Comparison of ENCODE assay signal across 9 cellular contexts in the genomic region with DNA sequence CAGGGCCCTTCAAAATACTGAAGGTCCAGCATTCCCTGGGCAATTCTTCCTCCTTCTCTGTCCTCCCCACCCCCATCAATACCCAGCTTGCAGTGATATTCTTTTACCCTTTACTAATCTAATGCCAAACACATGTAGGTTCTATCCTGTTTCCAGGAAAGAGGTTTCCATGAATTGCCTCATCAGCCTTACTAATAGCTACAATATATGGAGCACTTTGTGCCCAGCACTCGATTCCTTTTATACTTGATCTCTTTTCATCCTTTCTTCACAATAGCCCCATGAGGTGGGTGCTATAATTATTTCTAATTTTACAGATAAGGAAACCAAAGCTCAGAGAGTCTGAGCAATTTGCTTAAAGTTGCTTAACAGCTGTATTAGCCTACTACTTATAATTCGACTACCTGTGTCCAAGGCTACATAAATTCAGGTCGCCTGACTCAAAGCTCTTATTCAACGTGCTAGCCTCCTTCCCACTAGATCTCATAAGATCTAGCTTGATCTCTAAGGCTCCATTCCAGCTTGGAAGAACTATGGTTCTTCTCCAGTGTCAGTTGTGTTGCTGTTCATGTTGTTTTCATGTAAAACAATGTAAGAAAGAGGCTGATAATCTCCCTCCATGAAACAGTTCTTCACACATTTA.
DNase-seq lines count a peak whose midpoint lies in the region; ATAC-seq and TF ChIP-seq lines count a peak whose summit lies in the region.
"Had no signal": no experiment of that assay in that cellular context is flagged by ENCODE, and none has a peak within 500 bp of the region (broad histone marks: within the 10 kb centered on the region; RNA-seq: fewer than 3 reads in every experiment).

No MANE protein-coding gene starts in this region.

- no peak overlapping the region for H3K4me3 ChIP-seq in AG10803 (ENCODE audit: low read length)
- H3K4me3 ChIP-seq in ascending aorta: no peak overlapping the region
- H3K4me3 ChIP-seq in lung: no peak overlapping the region

- peak; percentile 88 for DNase-seq in AG10803 (ENCODE audit: low read depth)
- DNase-seq in ascending aorta (ENCODE audit: low spot score in 2 of 2): no peak
- DNase-seq in lung (ENCODE audit: low spot score): no peak
- no peak for DNase-seq in UCSD-AML1 (lab: John Stamatoyannopoulos, UW; ENCODE audit: unreplicated experiment)
- DNase-seq in COR-L47 (lab: John Stamatoyannopoulos, UW): no peak
- DNase-seq in omental fat pad (ENCODE audit: low spot score): no peak
- DNase-seq: NCI-H526 had no signal

- TF ChIP-seq CTCF in AG10803 (conservative IDR thresholded peaks at IDR 0.05; ENCODE audit: low read length) (no peak), ascending aorta (IDR thresholded peaks at IDR 0.05) (no peak), lung (IDR thresholded peaks at IDR 0.05; ENCODE audit: control extremely low read depth, extremely low read depth) (no peak), omental fat pad (IDR thresholded peaks at IDR 0.05) (no peak)

- intact Hi-C loops in ascending aorta (cut with DNase I): loop anchor here (1.0 to 10.0 kb wide), 6 partner anchors 12 to 578 kb away; a partner anchor contains a TSS

- H3K4me1 ChIP-seq in ascending aorta: peaks cover 6 to 46% of the 10 kb centered on the region in 2 donors
- H3K4me1 ChIP-seq in lung (ENCODE audit: control insufficient read depth in 2 of 2, insufficient read depth in 2 of 2, low read length in 2 of 2): peaks cover 4 to 6% of the 10 kb centered on the region in 2 donors

- H3K9me3 ChIP-seq in ascending aorta (no peaks in the 10 kb centered on the region), lung (ENCODE audit: control insufficient read depth in 2 of 2, insufficient read depth in 1 of 2, low read length in 1 of 2) (no peaks in the 10 kb centered on the region)

- H3K36me3 ChIP-seq in ascending aorta: no peaks in the 10 kb centered on the region
- no peaks in the 10 kb centered on the region for H3K36me3 ChIP-seq in lung (ENCODE audit: control insufficient read depth in 2 of 2, insufficient read depth in 2 of 2, low read length in 2 of 2)

- peak overlapping the region; percentile 84 to 88 for H3K27ac ChIP-seq in ascending aorta
- peak overlapping the region; percentile 20 to 62 for H3K27ac ChIP-seq in lung (ENCODE audit: low read depth in 1 of 2, low read length in 1 of 2)

- H3K27me3 ChIP-seq in ascending aorta (no peaks in the 10 kb centered on the region), lung (ENCODE audit: control insufficient read depth, insufficient read depth) (no peaks in the 10 kb centered on the region)

- WGBS in lung, 2 donors: 76 to 85% methylated on average over 4 of the region's 4 CpGs

- ATAC-seq in HG03139 (IDR thresholded peaks at IDR 0.05; ENCODE audit: unreplicated experiment) (peak; percentile 1), lung (ENCODE audit: insufficient read depth, low FRiP score) (no peak), HG03378 (IDR thresholded peaks at IDR 0.05; ENCODE audit: unreplicated experiment) (no peak), omental fat pad (ENCODE audit: low FRiP score) (no peak)
